8 cellular contexts compared by ENCODE assay signal in genomic region chr2:237085261-237086221, GRCh38. TPM values are rescaled to one million over a fixed set of nuclear protein-coding genes. Genes with fewer than 3 reads are reported as not detected.
DNase-seq lines count a peak whose midpoint lies in the region; ATAC-seq, FAIRE-seq and TF ChIP-seq lines count a peak whose summit lies in the region.

COPS8 (plus strand) TSS chr2:237085889; CDS start chr2:237085965, 76 bp downstream.

- peak; percentile 97 for ATAC-seq in GM18907 (IDR thresholded peaks at IDR 0.05; ENCODE audit: unreplicated experiment)
- peak; percentile 99 for ATAC-seq in HG03159 (IDR thresholded peaks at IDR 0.05; ENCODE audit: unreplicated experiment)

- TF ChIP-seq CTCF in AG04450 (IDR thresholded peaks at IDR 0.05; ENCODE audit: low read depth, low read length) = peak; percentile 33
- TF ChIP-seq CTCF in WI38 (IDR thresholded peaks at IDR 0.05; ENCODE audit: low read depth, low read length) = no peak
- TF ChIP-seq CTCF in bronchial epithelial cell (IDR thresholded peaks at IDR 0.05; ENCODE audit: insufficient read depth, low read length, severe bottlenecking) = peak; percentile 13

- DNase-seq in AG04450 (ENCODE audit: low read depth, low spot score) = peak; percentile 74
- peak; percentile 93 for DNase-seq in NCI-H2227 treated with DMSO at 0.1 percent for 48 hours (lab: John Stamatoyannopoulos, UW)
- DNase-seq in bronchial epithelial cell (ENCODE audit: low read depth) = peak; percentile 78
- DNase-seq in small intestine = peak; percentile 91

- 0 to 1% (median 0%) methylated on average over 85 of the region's 85 CpGs for WGBS in small intestine, 3 donors

- H3K4me3 ChIP-seq in AG04450 (ENCODE audit: low read depth, low read length) = peak within 1 kb of the TSS; percentile 87
- H3K4me3 ChIP-seq in WI38 (ENCODE audit: low read depth, low read length) = peak within 1 kb of the TSS; percentile 94
- H3K4me3 ChIP-seq in bronchial epithelial cell (ENCODE audit: low read depth, low read length) = peak within 1 kb of the TSS; percentile 85
- peak within 1 kb of the TSS; percentile 96 for H3K4me3 ChIP-seq in iPS-20b (ENCODE audit: low read length)
- H3K4me3 ChIP-seq in small intestine (ENCODE audit: low read depth in 1 of 2, low read length in 2 of 2) = peak within 1 kb of the TSS; percentile 58 to 89

- peaks cover 5% of the 10 kb centered on the region for H3K36me3 ChIP-seq in bronchial epithelial cell (ENCODE audit: control insufficient read depth, insufficient read depth, low read length)
- H3K36me3 ChIP-seq in iPS-20b (ENCODE audit: insufficient read depth, low read depth, low read length) = peaks cover 29% of the 10 kb centered on the region
- no peaks in the 10 kb centered on the region for H3K36me3 ChIP-seq in small intestine (ENCODE audit: control insufficient read depth in 2 of 2, insufficient read depth in 2 of 2, low read length in 2 of 2)

- H3K9me3 ChIP-seq in AG04450 (ENCODE audit: control insufficient read depth, insufficient read depth, low read length) = 0 out of 2 replicates have a peak, but pooled peaks cover 2% of the 10 kb centered on the region
- no peaks in the 10 kb centered on the region for H3K9me3 ChIP-seq in iPS-20b (ENCODE audit: insufficient read depth, low read depth, low read length)
- no peaks in the 10 kb centered on the region for H3K9me3 ChIP-seq in small intestine (ENCODE audit: control insufficient read depth, low read depth)

- H3K27ac ChIP-seq in AG04450 (ENCODE audit: low read depth, low read length) = peak within 1 kb of the TSS; percentile 83
- H3K27ac ChIP-seq in iPS-20b (ENCODE audit: low read length) = peak within 1 kb of the TSS; percentile 48
- H3K27ac ChIP-seq in small intestine (ENCODE audit: low read depth in 1 of 2, low read length in 1 of 2) = peak within 1 kb of the TSS; percentile 73 to 93

- FAIRE-seq in bronchial epithelial cell (lab: Jason Lieb, UNC) (no peak), small intestine (lab: Jason Lieb, UNC) (no peak)

- POLR2A ChIA-PET in AG04450 (lab: Yijun Ruan, JAX) = interaction anchor here (0.6 to 1.4 kb wide), 7 partner anchors 11 to 487 kb away, joined by 3 to 7 read pairs (median 4); partner anchors contain the start of gene COL6A3

- H3K4me1 ChIP-seq in iPS-20b (ENCODE audit: insufficient read depth, low read length) = peaks cover 4% of the 10 kb centered on the region; the same call in 1 of the 2 replicates
- no peaks in the 10 kb centered on the region for H3K4me1 ChIP-seq in small intestine (ENCODE audit: control insufficient read depth in 2 of 2, insufficient read depth in 1 of 2, low read depth in 1 of 2, low read length in 1 of 2)

- H3K9ac ChIP-seq in iPS-20b (ENCODE audit: low read depth, low read length) = peak within 1 kb of the TSS; percentile 95

- CTCF ChIA-PET in AG04450 (lab: Charles Lee) = interaction anchor here (0.5 to 2.8 kb wide), 14 partner anchors 11 to 968 kb away, joined by 3 to 31 read pairs (median 4); no protein-coding TSS in a partner anchor

- H3K27me3 ChIP-seq in AG04450 (ENCODE audit: control insufficient read depth, insufficient read depth, low read length) (no peaks in the 10 kb centered on the region), bronchial epithelial cell (ENCODE audit: control insufficient read depth, insufficient read depth, low read length) (no peaks in the 10 kb centered on the region), iPS-20b (ENCODE audit: insufficient read depth, low read length) (no peaks in the 10 kb centered on the region), small intestine (ENCODE audit: control insufficient read depth in 2 of 2, insufficient read depth in 2 of 2, low read length in 2 of 2) (no peaks in the 10 kb centered on the region)

RNA-seq across cellular contexts. Expression of gene COPS8, which starts in this region (rescaled TPM):
- 94.6 and 139 TPM in 2 replicates for polyA plus RNA-seq in AG04450 (2011; rRNA removed)
- 20.6 and 28.8 TPM in 2 replicates for polyA minus RNA-seq in AG04450 (2011; rRNA and poly(A)+ RNA removed)
- 58.2 and 80.3 TPM in 2 replicates for total RNA-seq in bronchial epithelial cell
- 10 to 100 TPM; 18.9 to 32.1 (median 21.9) TPM for polyA plus RNA-seq in small intestine

Comparison
In these comparisons a context has a peak if more than half of its experiments do, and no peak if none do; other contexts are left out.
1. Peak in every context shown above with its lines: DNase-seq, ATAC-seq, H3K4me3 ChIP-seq and H3K27ac ChIP-seq.